Comparison of ENCODE assay signal across 20 cellular contexts in the genomic region with DNA sequence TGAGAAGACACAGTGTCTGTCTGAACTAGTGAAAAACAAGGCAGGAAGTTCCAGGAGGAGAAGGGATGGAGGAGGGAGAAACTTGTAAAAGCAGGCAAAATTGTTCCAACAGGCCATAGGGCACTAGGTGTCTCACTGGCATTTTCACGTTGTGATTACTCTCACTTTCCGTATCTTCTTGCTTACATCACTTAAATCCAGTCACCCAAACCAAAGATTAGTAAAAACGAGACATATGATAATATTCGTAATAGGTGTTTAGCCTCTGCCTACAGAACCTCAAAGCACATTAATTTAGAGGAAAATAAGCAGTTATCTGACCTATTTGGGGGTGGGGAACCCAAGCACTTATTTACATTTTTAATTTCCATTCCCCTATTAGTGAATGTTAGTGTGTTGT.
DNase-seq lines count a peak whose midpoint lies in the region; ATAC-seq and TF ChIP-seq lines count a peak whose summit lies in the region.
"Had no signal": no experiment of that assay in that cellular context is flagged by ENCODE, and none has a peak within 500 bp of the region (broad histone marks: within the 10 kb centered on the region; RNA-seq: fewer than 3 reads in every experiment).

No MANE protein-coding gene starts in this region.

- BruUV-seq in MCF 10A (replicated peaks; lab: Mats Ljungman, UMichigan): no TSS peak

- CTCF ChIA-PET in MCF 10A (lab: Yijun Ruan, JAX): interaction anchor here (1.4 kb wide), 1 partner anchor 9 kb away, joined by 3 read pairs; no protein-coding TSS in a partner anchor

- H3K27ac Mint-ChIP-seq in activated T-helper 17 cell treated with anti-CD3 and anti-CD28 coated beads, Interleukin-2, amount 50 U/mL, for 72 hours: no peak overlapping the region
- H3K27ac Mint-ChIP-seq in nephron progenitor cell: no peak overlapping the region
- no peak overlapping the region for H3K27ac Mint-ChIP-seq in MCF 10A (ENCODE audit: low read depth, unreplicated experiment)
- H3K27ac Mint-ChIP-seq: CD4-positive, alpha-beta memory T cell; T-cell had no signal

- H3K27me3 Mint-ChIP-seq in activated T-helper 17 cell treated with anti-CD3 and anti-CD28 coated beads, Interleukin-2, amount 50 U/mL, for 72 hours: peaks cover 4% of the 10 kb centered on the region
- peaks cover 3% of the 10 kb centered on the region for H3K27me3 Mint-ChIP-seq in nephron progenitor cell (ENCODE audit: low read depth, poor library complexity)
- H3K27me3 Mint-ChIP-seq in MCF 10A (ENCODE audit: insufficient read depth, unreplicated experiment): no peaks in the 10 kb centered on the region

- intact Hi-C loops in MCF 10A (cut with micrococcal nuclease): no loop called here

- H3K4me3 Mint-ChIP-seq in activated T-helper 17 cell treated with anti-CD3 and anti-CD28 coated beads, Interleukin-2, amount 50 U/mL, for 72 hours: no peak overlapping the region
- no peak overlapping the region for H3K4me3 Mint-ChIP-seq in nephron progenitor cell
- no peak overlapping the region for H3K4me3 Mint-ChIP-seq in MCF 10A (ENCODE audit: unreplicated experiment)
- H3K4me3 Mint-ChIP-seq: CD4-positive, alpha-beta memory T cell; T-cell had no signal

- POLR2A ChIA-PET in MCF 10A (lab: Yijun Ruan, JAX): no interaction called here

- H3K4me1 Mint-ChIP-seq in activated T-helper 17 cell treated with anti-CD3 and anti-CD28 coated beads, Interleukin-2, amount 50 U/mL, for 72 hours: no peaks in the 10 kb centered on the region
- peaks cover 37% of the 10 kb centered on the region for H3K4me1 Mint-ChIP-seq in nephron progenitor cell
- peaks cover 9% of the 10 kb centered on the region for H3K4me1 Mint-ChIP-seq in MCF 10A (ENCODE audit: insufficient read depth, unreplicated experiment)
- H3K4me1 Mint-ChIP-seq: T-cell had no signal

- no peak for DNase-seq in UCSD-AML1 (lab: John Stamatoyannopoulos, UW; ENCODE audit: unreplicated experiment)
- no peak for DNase-seq in nephron progenitor cell
- DNase-seq in islet precursor cell: no peak
- DNase-seq in MCF 10A (ENCODE audit: unreplicated experiment): no peak
- DNase-seq: C1 segment of cervical spinal cord; Caco-2; CD4-positive, alpha-beta memory T cell; GOT3; HCEC 1CT; KBM-7; MG63; NCI-H2029; NCI-H446; NCI-H526; SHP77; T-cell had no signal

- H3K36me3 Mint-ChIP-seq in activated T-helper 17 cell treated with anti-CD3 and anti-CD28 coated beads, Interleukin-2, amount 50 U/mL, for 72 hours (ENCODE audit: low read depth): no peaks in the 10 kb centered on the region
- H3K36me3 Mint-ChIP-seq in nephron progenitor cell (ENCODE audit: low read depth) (no peaks in the 10 kb centered on the region), MCF 10A (ENCODE audit: insufficient read depth, unreplicated experiment) (peaks cover 5% of the 10 kb centered on the region)
- H3K36me3 Mint-ChIP-seq: CD4-positive, alpha-beta memory T cell; T-cell had no signal

- TF ChIP-seq CTCF in nephron progenitor cell (IDR thresholded peaks at IDR 0.05) (no peak), MCF 10A (IDR thresholded peaks at IDR 0.05; ENCODE audit: unreplicated experiment) (no peak)

- no peaks in the 10 kb centered on the region for H3K9me3 Mint-ChIP-seq in activated T-helper 17 cell treated with anti-CD3 and anti-CD28 coated beads, Interleukin-2, amount 50 U/mL, for 72 hours
- H3K9me3 Mint-ChIP-seq in nephron progenitor cell (no peaks in the 10 kb centered on the region), MCF 10A (ENCODE audit: unreplicated experiment) (no peaks in the 10 kb centered on the region)
- H3K9me3 Mint-ChIP-seq: CD4-positive, alpha-beta memory T cell; T-cell had no signal

- ATAC-seq in GM18868 (IDR thresholded peaks at IDR 0.05; ENCODE audit: unreplicated experiment) (peak; percentile 69), HG03378 (IDR thresholded peaks at IDR 0.05; ENCODE audit: unreplicated experiment) (peak; percentile 52)
- ATAC-seq in activated T-helper 17 cell treated with anti-CD3 and anti-CD28 coated beads, Interleukin-2, amount 50 U/mL, for 72 hours (replicated peaks): peak; percentile 47
- ATAC-seq: Panc1, T-cell had no signal
